Comparison of ENCODE assay signal across 27 cellular contexts in the genomic region with DNA sequence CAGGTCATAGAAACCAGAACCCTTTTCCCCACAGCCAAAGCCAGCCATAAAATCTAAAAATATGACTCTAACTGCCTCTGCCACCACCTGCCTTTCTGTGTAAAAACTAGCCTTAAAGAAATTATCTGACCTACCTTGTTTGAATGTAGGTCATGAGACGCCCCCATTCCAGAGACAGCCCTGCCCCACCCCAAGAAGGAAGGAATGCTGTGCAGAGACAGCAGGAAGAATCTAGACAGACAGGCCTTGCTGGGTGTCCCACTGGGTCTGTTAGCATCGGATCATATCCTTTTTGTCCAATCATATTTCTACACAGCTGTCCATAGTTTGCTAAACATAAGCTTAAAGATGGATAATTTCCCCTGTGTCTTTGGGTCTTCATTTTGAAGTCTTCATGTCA.
"Had no signal": no experiment of that assay in that cellular context is flagged by ENCODE, and none has a peak within 500 bp of the region (broad histone marks: within the 10 kb centered on the region; RNA-seq: fewer than 3 reads in every experiment).

No MANE protein-coding gene starts in this region.

- H3K9me3 Mint-ChIP-seq: activated CD4-positive, alpha-beta memory T cell treated with anti-CD3 and anti-CD28 coated beads for 36 hours; activated CD4-positive, alpha-beta T cell treated with anti-CD3 and anti-CD28 coated beads, Interleukin-2, amount 10 ng/mL, durations not matched to agents 24 days and 14 days; activated naive CD4-positive, alpha-beta T cell treated with anti-CD3 and anti-CD28 coated beads for 36 hours; activated naive CD4-positive, alpha-beta T cell treated with anti-CD3 and anti-CD28 coated beads, Interleukin-2, amount 50 U/mL, for 24 hours; activated naive CD8-positive, alpha-beta T cell treated with anti-CD3 and anti-CD28 coated beads for 36 hours; activated T-helper 1 cell treated with anti-CD3 and anti-CD28 coated beads, Interleukin-12 subunit alpha, Interleukin-12 subunit beta, Interleukin-2, Interleukin-4 antibody, amounts not matched to agents 30 ng/mL and 10 ng/mL and 1 ng/mL, durations not matched to agents 14 hours and 24 hours and 36 hours; activated T-helper 2 cell treated with anti-CD3 and anti-CD28 coated beads, Interferon-gamma antibody, Interleukin-2, Interleukin-4, amounts not matched to agents 10 μg/mL and 5 μg/mL and 100 μg/mL, durations not matched to agents 14 hours and 24 hours and 36 hours; central memory CD8-positive, alpha-beta T cell had no signal

- H3K36me3 ChIP-seq: ascending aorta, brain microvascular endothelial cell, esophagus squamous epithelium, gastroesophageal sphincter had no signal

- H3K36me3 Mint-ChIP-seq: activated CD4-positive, alpha-beta memory T cell treated with anti-CD3 and anti-CD28 coated beads for 36 hours; activated CD8-positive, alpha-beta memory T cell treated with anti-CD3 and anti-CD28 coated beads, Interleukin-2, amount 10 ng/mL, durations not matched to agents 7 days and 5 days; activated naive CD4-positive, alpha-beta T cell treated with anti-CD3 and anti-CD28 coated beads, Interleukin-2, amount 50 U/mL, for 24 hours; activated naive CD8-positive, alpha-beta T cell treated with anti-CD3 and anti-CD28 coated beads for 36 hours had no signal

- H3K27me3 ChIP-seq: ascending aorta, gastroesophageal sphincter had no signal

- ATAC-seq: activated CD4-positive, alpha-beta T cell treated with anti-CD3 and anti-CD28 coated beads for 36 hours; activated CD8-positive, alpha-beta memory T cell treated with anti-CD3 and anti-CD28 coated beads, Interleukin-2, amount 10 ng/mL, durations not matched to agents 7 days and 5 days; activated CD8-positive, alpha-beta T cell treated with anti-CD3 and anti-CD28 coated beads, Interleukin-2, amount 10 ng/mL, durations not matched to agents 7 days and 5 days; gastroesophageal sphincter had no signal

- H3K27me3 Mint-ChIP-seq: activated CD4-positive, alpha-beta memory T cell treated with anti-CD3 and anti-CD28 coated beads for 36 hours; activated CD4-positive, alpha-beta T cell treated with anti-CD3 and anti-CD28 coated beads for 36 hours; activated naive CD4-positive, alpha-beta T cell treated with anti-CD3 and anti-CD28 coated beads, Interleukin-2, amount 50 U/mL, for 24 hours had no signal

- DNase-seq: activated CD4-positive, alpha-beta memory T cell treated with anti-CD3 and anti-CD28 coated beads for 36 hours; activated CD4-positive, alpha-beta T cell treated with anti-CD3 and anti-CD28 coated beads for 36 hours; activated CD4-positive, alpha-beta T cell treated with anti-CD3 and anti-CD28 coated beads, Interleukin-2, amount 10 ng/mL, durations not matched to agents 24 days and 14 days; activated CD4-positive, CD25-positive, alpha-beta regulatory T cell; activated CD4-positive, CD25-positive, alpha-beta regulatory T cell treated with anti-CD3 and anti-CD28 coated beads, Interleukin-2, amount 50 U/mL, for 72 hours; activated CD8-positive, alpha-beta memory T cell treated with anti-CD3 and anti-CD28 coated beads, Interleukin-2, amount 10 ng/mL, durations not matched to agents 7 days and 5 days; activated CD8-positive, alpha-beta memory T cell treated with anti-CD3 and anti-CD28 coated beads, Interleukin-2, amount 50 U/mL, for 4 hours; activated CD8-positive, alpha-beta T cell treated with anti-CD3 and anti-CD28 coated beads, Interleukin-2, amount 10 ng/mL, durations not matched to agents 7 days and 5 days; activated effector memory CD4-positive, alpha-beta T cell treated with anti-CD3 and anti-CD28 coated beads, Interleukin-2, amount 50 U/mL, for 16 hours; activated naive CD4-positive, alpha-beta T cell treated with anti-CD3 and anti-CD28 coated beads for 36 hours; activated naive CD8-positive, alpha-beta T cell treated with anti-CD3 and anti-CD28 coated beads for 36 hours; activated T-cell treated with anti-CD3 and anti-CD28 coated beads, Interleukin-2, amount 50 U/mL, for 1 hour; activated T-cell treated with anti-CD3 and anti-CD28 coated beads, Interleukin-2, amount 50 U/mL, for 48 hours; brain microvascular endothelial cell; effector CD8-positive, alpha-beta T cell; esophagus squamous epithelium; foreskin melanocyte; head of caudate nucleus; T-helper 2 cell had no signal

- H3K9me3 ChIP-seq: ascending aorta, esophagus squamous epithelium, gastroesophageal sphincter had no signal

- H3K4me3 ChIP-seq: ascending aorta, coronary artery, esophagus squamous epithelium, gastroesophageal sphincter had no signal

- H3K27ac Mint-ChIP-seq: activated CD4-positive, alpha-beta memory T cell treated with anti-CD3 and anti-CD28 coated beads for 36 hours; activated CD4-positive, alpha-beta T cell treated with anti-CD3 and anti-CD28 coated beads for 36 hours; activated CD4-positive, alpha-beta T cell treated with anti-CD3 and anti-CD28 coated beads, Interleukin-2, amount 10 ng/mL, durations not matched to agents 24 days and 14 days; activated CD8-positive, alpha-beta memory T cell treated with anti-CD3 and anti-CD28 coated beads, Interleukin-2, amount 10 ng/mL, durations not matched to agents 7 days and 5 days; activated CD8-positive, alpha-beta T cell treated with anti-CD3 and anti-CD28 coated beads, Interleukin-2, amount 10 ng/mL, durations not matched to agents 7 days and 5 days; activated naive CD4-positive, alpha-beta T cell treated with anti-CD3 and anti-CD28 coated beads for 36 hours; activated naive CD4-positive, alpha-beta T cell treated with anti-CD3 and anti-CD28 coated beads, Interleukin-2, amount 50 U/mL, for 24 hours; activated naive CD8-positive, alpha-beta T cell treated with anti-CD3 and anti-CD28 coated beads for 36 hours; activated T-helper 1 cell treated with anti-CD3 and anti-CD28 coated beads, Interleukin-12 subunit alpha, Interleukin-12 subunit beta, Interleukin-2, Interleukin-4 antibody, amounts not matched to agents 30 ng/mL and 10 ng/mL and 1 ng/mL, durations not matched to agents 14 hours and 24 hours and 36 hours; activated T-helper 2 cell treated with anti-CD3 and anti-CD28 coated beads, Interferon-gamma antibody, Interleukin-2, Interleukin-4, amounts not matched to agents 10 μg/mL and 5 μg/mL and 100 μg/mL, durations not matched to agents 14 hours and 24 hours and 36 hours had no signal

- H3K4me3 Mint-ChIP-seq: activated CD4-positive, alpha-beta memory T cell treated with anti-CD3 and anti-CD28 coated beads for 36 hours; activated CD4-positive, alpha-beta T cell treated with anti-CD3 and anti-CD28 coated beads for 36 hours; activated CD4-positive, alpha-beta T cell treated with anti-CD3 and anti-CD28 coated beads, Interleukin-2, amount 10 ng/mL, durations not matched to agents 24 days and 14 days; activated CD8-positive, alpha-beta memory T cell treated with anti-CD3 and anti-CD28 coated beads, Interleukin-2, amount 10 ng/mL, durations not matched to agents 7 days and 5 days; activated CD8-positive, alpha-beta T cell treated with anti-CD3 and anti-CD28 coated beads, Interleukin-2, amount 10 ng/mL, durations not matched to agents 7 days and 5 days; activated naive CD4-positive, alpha-beta T cell treated with anti-CD3 and anti-CD28 coated beads for 36 hours; activated naive CD4-positive, alpha-beta T cell treated with anti-CD3 and anti-CD28 coated beads, Interleukin-2, amount 50 U/mL, for 24 hours; activated naive CD8-positive, alpha-beta T cell treated with anti-CD3 and anti-CD28 coated beads for 36 hours; activated T-helper 1 cell treated with anti-CD3 and anti-CD28 coated beads, Interleukin-12 subunit alpha, Interleukin-12 subunit beta, Interleukin-2, Interleukin-4 antibody, amounts not matched to agents 30 ng/mL and 10 ng/mL and 1 ng/mL, durations not matched to agents 14 hours and 24 hours and 36 hours; central memory CD8-positive, alpha-beta T cell had no signal

- H3K27ac ChIP-seq: ascending aorta, brain microvascular endothelial cell, coronary artery, epithelial cell of prostate, esophagus squamous epithelium, gastroesophageal sphincter had no signal

- H3K4me1 ChIP-seq: ascending aorta had no signal
